8 cellular contexts compared by ENCODE assay signal in the genomic region with DNA sequence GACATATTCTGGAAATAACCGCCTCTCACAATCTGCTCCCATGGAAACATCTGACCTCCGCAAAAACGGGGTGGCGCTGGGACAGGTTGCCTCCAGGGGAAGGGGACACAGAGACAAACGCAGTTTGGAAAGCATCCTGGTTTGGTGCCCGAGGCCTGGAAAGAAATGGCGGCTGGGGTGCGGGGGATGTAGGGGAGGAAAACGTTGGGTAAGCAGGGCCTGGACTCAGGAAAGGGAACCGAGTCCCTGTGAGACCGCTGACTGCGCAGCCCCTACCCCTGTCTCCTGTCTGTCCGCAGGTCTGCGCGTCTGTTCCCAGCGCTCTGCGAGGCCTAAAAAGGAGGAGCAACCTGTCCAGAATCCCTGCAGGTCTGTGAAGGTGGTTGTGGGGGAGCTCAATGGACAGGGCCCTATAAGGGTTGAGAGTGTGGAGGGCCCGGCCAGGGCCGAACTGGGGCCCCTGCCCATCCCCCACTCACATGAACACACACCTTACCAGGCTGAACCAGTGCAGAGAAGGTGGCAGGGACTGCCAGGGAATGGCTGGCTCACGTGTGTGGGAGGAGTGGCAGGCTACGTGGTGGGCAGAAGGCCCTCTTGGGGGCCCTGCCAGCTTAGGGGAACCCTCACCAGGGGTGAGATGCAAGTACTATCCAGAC. TPM values are rescaled to one million over a fixed set of nuclear protein-coding genes. Genes with fewer than 3 reads are reported as not detected.
DNase-seq lines count a peak whose midpoint lies in the region; ATAC-seq and TF ChIP-seq lines count a peak whose summit lies in the region.

No MANE protein-coding gene starts in this region.

- no peaks in the 10 kb centered on the region for H3K27me3 ChIP-seq in prostate gland (replicated peaks; ENCODE audit: insufficient read depth)

- TF ChIP-seq CTCF in GM10248 (IDR thresholded peaks at IDR 0.05; ENCODE audit: control extremely low read depth, extremely low read depth, low read depth, missing control alignments): no peak
- TF ChIP-seq CTCF in HFF-Myc (IDR thresholded peaks at IDR 0.05; ENCODE audit: low read depth, low read length, missing control alignments): no peak
- no peak for TF ChIP-seq CTCF in VCaP (conservative IDR thresholded peaks at IDR 0.05)
- no peak for TF ChIP-seq CTCF in foreskin fibroblast (IDR thresholded peaks at IDR 0.05; ENCODE audit: low read depth, low read length)
- TF ChIP-seq CTCF in prostate gland (IDR thresholded peaks at IDR 0.05): no peak

- no peaks in the 10 kb centered on the region for H3K36me3 ChIP-seq in prostate gland

- TF ChIP-seq POLR2A in prostate gland (IDR thresholded peaks at IDR 0.05): no peak

- intact Hi-C loops in prostate gland (cut with DNase I): no loop called here

- ATAC-seq in HG02970 (IDR thresholded peaks at IDR 0.05; ENCODE audit: low FRiP score, unreplicated experiment): no peak

- CTCF ChIA-PET in GM10248 (lab: Yijun Ruan, JAX): interaction anchor here (0.9 kb wide), 1 partner anchor 22 kb away, joined by 3 read pairs; no protein-coding TSS in a partner anchor

- DNase-seq in GM10248 (ENCODE audit: extremely low spot score) (peak; percentile 10), HFF-Myc (ENCODE audit: extremely low read depth, low read depth) (no peak), foreskin fibroblast (peak in 1 of 2 donors; percentile 12), prostate gland (ENCODE audit: low spot score) (peak; percentile 18), activated gamma-delta T cell (lab: John Stamatoyannopoulos, UW) (no peak), SW480 (ENCODE audit: low spot score) (no peak)

- POLR2A ChIA-PET in GM10248 (lab: Yijun Ruan, JAX): interaction anchor here (1.0 kb wide), 1 partner anchor 9 kb away, joined by 3 read pairs; no protein-coding TSS in a partner anchor

- H3K4me1 ChIP-seq in prostate gland (replicated peaks): no peaks in the 10 kb centered on the region

- peak overlapping the region; percentile 57 for H3K4me3 ChIP-seq in HFF-Myc (replicated peaks; ENCODE audit: low read depth, low read length)
- H3K4me3 ChIP-seq in foreskin fibroblast (ENCODE audit: low read depth in 1 of 2, low read length in 2 of 2): peak overlapping the region; percentile 71 to 73
- peak overlapping the region; percentile 55 to 56 for H3K4me3 ChIP-seq in prostate gland

- WGBS in prostate gland: 4% methylated on average over 19 of the region's 21 CpGs

- H3K27ac ChIP-seq in VCaP (peak overlapping the region; percentile 40; the same call in 1 of the 2 replicates), prostate gland (peak overlapping the region; percentile 94 to 95)

- no peaks in the 10 kb centered on the region for H3K9me3 ChIP-seq in prostate gland

RNA-seq across cellular contexts. Expression of gene TCEAL3, which starts 0.7 kb away (rescaled TPM):
- total RNA-seq in prostate gland: 10 to 100 TPM; 75.5 to 92.0 TPM

RNA-seq across cellular contexts. Expression of gene TCEAL1, which starts 20.3 kb away (rescaled TPM):
- 10 to 100 TPM; 78.1 to 94.0 TPM for total RNA-seq in prostate gland

RNA-seq across cellular contexts. Expression of gene TCEAL4, which starts 23.1 kb away (rescaled TPM):
- total RNA-seq in prostate gland: 100 to 1,000 TPM; 127 to 182 TPM

Comparison
In these comparisons a context has a peak if more than half of its experiments do, and no peak if none do; other contexts are left out.
1. DNase-seq: peak in GM10248 (single experiment) and prostate gland (single experiment); none in HFF-Myc (single experiment), activated gamma-delta T cell (single experiment) and SW480 (single experiment).
2. Peak in every context shown above with its lines, with median percentiles within 50 percentile points of each other: H3K4me3 ChIP-seq.